In genomic region chr3:149362361-149362760, GRCh38 we compare ENCODE assay signal across 21 cellular contexts. TPM values are rescaled to one million over a fixed set of nuclear protein-coding genes. Genes with fewer than 3 reads are reported as not detected.
"Had no signal": no experiment of that assay in that cellular context is flagged by ENCODE, and none has a peak within 500 bp of the region (broad histone marks: within the 10 kb centered on the region; RNA-seq: fewer than 3 reads in every experiment).

No MANE protein-coding gene starts in this region.

- H3K4me1 ChIP-seq: breast epithelium had no signal

- H3K9me3 ChIP-seq: breast epithelium, SJSA1 had no signal

- ATAC-seq: activated CD4-positive, CD25-positive, alpha-beta regulatory T cell treated with anti-CD3 and anti-CD28 coated beads, Interleukin-2, amount 50 U/mL, for 24 hours; activated CD8-positive, alpha-beta T cell treated with anti-CD3 and anti-CD28 coated beads for 36 hours; K562; SK-N-SH treated with all-trans-retinoic acid at 6 μM for 48 hours had no signal

- H3K36me3 ChIP-seq: breast epithelium, SJSA1 had no signal

- H3K27ac ChIP-seq: breast epithelium, SJSA1 had no signal

- H3K27me3 ChIP-seq: breast epithelium, SJSA1 had no signal

- DNase-seq: activated CD4-positive, alpha-beta T cell treated with anti-CD3 and anti-CD28 coated beads for 4 hours; activated CD8-positive, alpha-beta memory T cell treated with anti-CD3 and anti-CD28 coated beads, Interleukin-2, amount 50 U/mL, for 4 hours; activated CD8-positive, alpha-beta T cell treated with anti-CD3 and anti-CD28 coated beads for 36 hours; activated naive CD4-positive, alpha-beta T cell treated with anti-CD3 and anti-CD28 coated beads, Interleukin-2, amount 50 U/mL, for 16 hours; activated naive CD8-positive, alpha-beta T cell treated with anti-CD3 and anti-CD28 coated beads, Interleukin-2, amount 10 ng/mL, durations not matched to agents 7 days and 5 days; activated T-cell treated with anti-CD3 and anti-CD28 coated beads, Interleukin-2, amount 50 U/mL, for 72 hours; aorta; central memory CD4-positive, alpha-beta T cell; Kasumi-1; NCI-H1048; NCI-H1930; NCI-H510A; NCI-H69; NK-92 treated with Interleukin-12 subunit alpha and Interleukin-12 subunit beta, amount 100 ng/mL, for 24 hours; SHP77 had no signal

- H3K4me3 ChIP-seq: breast epithelium, K562, SJSA1 had no signal

RNA-seq across cellular contexts. Expression of gene TM4SF1, which starts 15.1 kb away (rescaled TPM):
- total RNA-seq: activated CD8-positive, alpha-beta T cell treated with anti-CD3 and anti-CD28 coated beads for 36 hours; activated naive CD8-positive, alpha-beta T cell treated with anti-CD3 and anti-CD28 coated beads, Interleukin-2, amount 10 ng/mL, durations not matched to agents 7 days and 5 days had no signal

RNA-seq across cellular contexts. Expression of gene TM4SF18, which starts 28.9 kb away (rescaled TPM):
- total RNA-seq: activated CD8-positive, alpha-beta T cell treated with anti-CD3 and anti-CD28 coated beads for 36 hours; activated naive CD8-positive, alpha-beta T cell treated with anti-CD3 and anti-CD28 coated beads, Interleukin-2, amount 10 ng/mL, durations not matched to agents 7 days and 5 days; activated T-cell treated with anti-CD3 and anti-CD28 coated beads, Interleukin-2, amount 50 U/mL, for 72 hours; K562; T-helper 1 cell treated with Interleukin-12 subunit alpha and Interleukin-12 subunit beta and Interleukin-4 antibody, amounts not matched to agents 30 ng/mL and 1 ng/mL, for 36 hours had no signal
- polyA plus RNA-seq: K562 had no signal
